In genomic region chr1:206105612-206106011, GRCh38 we compare ENCODE assay signal across 1 cellular context.
TF ChIP-seq lines count a peak whose summit lies in the region.

No MANE protein-coding gene starts in this region.

TF ChIP-seq in SK-N-SH, 30 proteins besides CTCF, POLR2A, EP300 and RAD21 (continued from another document):
- TF ChIP-seq TEAD4 (IDR thresholded peaks at IDR 0.05; ENCODE audit: borderline replicate concordance, insufficient read depth): no peak
